ENCODE assay signal across 9 cellular contexts in the genomic region with DNA sequence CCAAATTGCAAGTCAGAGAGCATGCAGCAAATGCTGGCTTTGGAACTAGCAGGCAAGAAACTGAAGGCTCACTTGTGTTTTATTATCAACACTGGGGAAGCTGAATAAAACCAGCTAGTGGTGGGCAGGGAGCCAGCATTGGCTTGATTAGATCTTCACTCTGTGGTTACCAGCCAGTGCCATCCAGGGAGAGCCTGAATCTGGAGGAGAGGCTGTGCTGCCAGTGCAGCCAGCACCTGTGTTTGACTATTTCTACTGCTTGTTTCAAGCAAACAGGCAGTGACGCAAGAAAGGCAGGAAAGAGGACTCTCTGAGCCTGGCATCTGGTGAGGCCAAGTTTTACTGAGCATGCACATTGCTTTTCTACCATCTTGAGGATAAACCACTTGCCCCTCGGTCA.
DNase-seq lines count a peak whose midpoint lies in the region; ATAC-seq, FAIRE-seq and TF ChIP-seq lines count a peak whose summit lies in the region.
"Had no signal": no experiment of that assay in that cellular context is flagged by ENCODE, and none has a peak within 500 bp of the region (broad histone marks: within the 10 kb centered on the region; RNA-seq: fewer than 3 reads in every experiment).

No MANE protein-coding gene starts in this region.

- no peak for TF ChIP-seq CTCF in GM12878 (IDR thresholded peaks at IDR 0.05 in 2 of 3, conservative IDR thresholded peaks at IDR 0.05 in 1 of 3; ENCODE audit: control insufficient read depth in 2 of 3, extremely low read depth in 1 of 3, insufficient read depth in 1 of 3, low read depth in 3 of 3, low read length in 3 of 3)
- no peak for TF ChIP-seq CTCF in esophagus squamous epithelium (IDR thresholded peaks at IDR 0.05)
- no peak for TF ChIP-seq CTCF in GM10266 (IDR thresholded peaks at IDR 0.05; ENCODE audit: control insufficient read depth, insufficient read depth, low read depth, missing control alignments)

- DNase-seq in EL (peak; percentile 30), NCI-H2029 (lab: John Stamatoyannopoulos, UW) (peak; percentile 98), GM12878 (ENCODE audit: low read depth, low spot score) (no peak), mucosa of gallbladder (ENCODE audit: low spot score) (peak; percentile 23), esophagus squamous epithelium (lab: John Stamatoyannopoulos, UW) (no peak), GM10266 (ENCODE audit: extremely low spot score) (no peak)
- no peak for DNase-seq in activated T-cell treated with anti-CD3 and anti-CD28 coated beads, Interleukin-2, amount 50 U/mL, for 72 hours
- DNase-seq in stimulated activated naive CD4-positive, alpha-beta T cell treated with Interleukin-2 at 50 U/mL for 16 hours (lab: John Stamatoyannopoulos, UW): no peak
- DNase-seq: NCI-H82 had no signal

- intact Hi-C loops in GM12878 (cut with micrococcal nuclease; ENCODE audit: unreplicated experiment) (no loop called here), esophagus squamous epithelium (cut with DNase I) (no loop called here)

- no peaks in the 10 kb centered on the region for H3K4me1 ChIP-seq in GM12878 (ENCODE audit: control insufficient read depth, insufficient read depth, low read length)
- H3K4me1 ChIP-seq in esophagus squamous epithelium: peaks cover 0 to 17% (median 5%) of the 10 kb centered on the region in 3 donors

- no peak overlapping the region for H3K4me3 Mint-ChIP-seq in activated T-cell treated with anti-CD3 and anti-CD28 coated beads, Interleukin-2, amount 50 U/mL, for 72 hours

- H3K27ac ChIP-seq in GM12878 (ENCODE audit: control insufficient read depth, insufficient read depth) (no peak overlapping the region), esophagus squamous epithelium (no peak overlapping the region)

- H3K27me3 ChIP-seq in GM12878 (replicated peaks in 1 of 2; ENCODE audit: control insufficient read depth in 2 of 2, insufficient read depth in 2 of 2, low read length in 1 of 2) (no peaks in the 10 kb centered on the region), esophagus squamous epithelium (no peaks in the 10 kb centered on the region)

- ATAC-seq in GM12878: no peak
- no peak for ATAC-seq in activated T-cell treated with anti-CD3 and anti-CD28 coated beads, Interleukin-2, amount 50 U/mL, for 72 hours (replicated peaks in 1 of 2)

- H3K9ac ChIP-seq in GM12878 (ENCODE audit: control insufficient read depth, insufficient read depth, low read length): no peak overlapping the region

- CTCF ChIA-PET in GM12878 (lab: Yijun Ruan, JAX): no interaction called here

- no peak overlapping the region for H2AFZ ChIP-seq in GM12878 (ENCODE audit: control insufficient read depth, low read depth, low read length)

- H3K9me3 ChIP-seq in GM12878 (replicated peaks; ENCODE audit: control insufficient read depth, insufficient read depth, low read length) (no peaks in the 10 kb centered on the region), esophagus squamous epithelium (no peaks in the 10 kb centered on the region)

- H3K9me3 Mint-ChIP-seq in activated T-cell treated with anti-CD3 and anti-CD28 coated beads, Interleukin-2, amount 50 U/mL, for 72 hours: no peaks in the 10 kb centered on the region

- TF ChIP-seq POLR2A in GM12878 (IDR thresholded peaks at IDR 0.05; ENCODE audit: low read depth, low read length) (no peak), esophagus squamous epithelium (IDR thresholded peaks at IDR 0.05) (no peak)

- WGBS in GM12878 (ENCODE audit: insufficient coverage, insufficient replicate concordance, low lambda C conversion rate, missing lambda C conversion rate): 53% methylated on average over 2 of the region's 2 CpGs
- 75 to 90% methylated on average over 2 of the region's 2 CpGs for WGBS in esophagus squamous epithelium, 2 donors

- TF ChIP-seq EP300 in GM12878 (IDR thresholded peaks at IDR 0.05; ENCODE audit: borderline replicate concordance in 1 of 2, control insufficient read depth in 1 of 2, low read depth in 2 of 2, low read length in 2 of 2): no peak

- POLR2A ChIA-PET in GM12878 (lab: Charles Lee): interaction anchor here (1.7 kb wide), 1 partner anchor 10 kb away, joined by 4 read pairs; no protein-coding TSS in a partner anchor

- in situ Hi-C loops in GM12878 (cut with MboI): no loop called here

- H3K4me2 ChIP-seq in GM12878 (ENCODE audit: control insufficient read depth, insufficient read depth): no peak overlapping the region

- no peak for TF ChIP-seq RAD21 in GM12878 (IDR thresholded peaks at IDR 0.05; ENCODE audit: insufficient read depth, low read depth, low read length)

- H3K79me2 ChIP-seq in GM12878 (ENCODE audit: control insufficient read depth, insufficient read depth, low read length): no peaks in the 10 kb centered on the region

- H3K27ac Mint-ChIP-seq in activated T-cell treated with anti-CD3 and anti-CD28 coated beads, Interleukin-2, amount 50 U/mL, for 72 hours: no peak overlapping the region

- SMC1A ChIA-PET in GM12878 (lab: Charles Lee; ENCODE audit: uncharacterized antibody, unreplicated experiment): interaction anchor here (0.7 to 1.9 kb wide), 7 partner anchors 8 to 257 kb away, joined by 3 to 6 read pairs (median 3); no protein-coding TSS in a partner anchor

- no peaks in the 10 kb centered on the region for H4K20me1 ChIP-seq in GM12878 (ENCODE audit: control insufficient read depth, insufficient read depth)

- H3K36me3 Mint-ChIP-seq in activated T-cell treated with anti-CD3 and anti-CD28 coated beads, Interleukin-2, amount 50 U/mL, for 72 hours (ENCODE audit: insufficient read depth in 2 of 2): no peaks in the 10 kb centered on the region

- H3K36me3 ChIP-seq in GM12878 (ENCODE audit: control insufficient read depth in 2 of 2, insufficient read depth in 2 of 2, low read length in 1 of 2): no peaks in the 10 kb centered on the region
- H3K36me3 ChIP-seq in esophagus squamous epithelium: no peaks in the 10 kb centered on the region

- H3K4me1 Mint-ChIP-seq in activated T-cell treated with anti-CD3 and anti-CD28 coated beads, Interleukin-2, amount 50 U/mL, for 72 hours (ENCODE audit: low read depth): peaks cover 21% of the 10 kb centered on the region

- RAD21 ChIA-PET in GM12878 (lab: Charles Lee; ENCODE audit: unreplicated experiment): no interaction called here

- FAIRE-seq in GM12878 (lab: Jason Lieb, UNC): peak; percentile 44

- BruUV-seq in GM12878 (replicated peaks; lab: Mats Ljungman, UMichigan): no TSS peak

- H3K4me3 ChIP-seq in GM12878: no peak overlapping the region
- no peak overlapping the region for H3K4me3 ChIP-seq in esophagus squamous epithelium

- peaks cover 41% of the 10 kb centered on the region for H3K27me3 Mint-ChIP-seq in activated T-cell treated with anti-CD3 and anti-CD28 coated beads, Interleukin-2, amount 50 U/mL, for 72 hours (ENCODE audit: low read depth)

TF ChIP-seq in GM12878, 131 proteins besides CTCF, POLR2A, EP300 and RAD21:
- no peak for TF ChIP-seq EED (IDR thresholded peaks at IDR 0.05; ENCODE audit: low read depth)
- no peak for TF ChIP-seq BRCA1 (IDR thresholded peaks at IDR 0.05; ENCODE audit: low read depth, low read length)
- TF ChIP-seq, protein P1, sequence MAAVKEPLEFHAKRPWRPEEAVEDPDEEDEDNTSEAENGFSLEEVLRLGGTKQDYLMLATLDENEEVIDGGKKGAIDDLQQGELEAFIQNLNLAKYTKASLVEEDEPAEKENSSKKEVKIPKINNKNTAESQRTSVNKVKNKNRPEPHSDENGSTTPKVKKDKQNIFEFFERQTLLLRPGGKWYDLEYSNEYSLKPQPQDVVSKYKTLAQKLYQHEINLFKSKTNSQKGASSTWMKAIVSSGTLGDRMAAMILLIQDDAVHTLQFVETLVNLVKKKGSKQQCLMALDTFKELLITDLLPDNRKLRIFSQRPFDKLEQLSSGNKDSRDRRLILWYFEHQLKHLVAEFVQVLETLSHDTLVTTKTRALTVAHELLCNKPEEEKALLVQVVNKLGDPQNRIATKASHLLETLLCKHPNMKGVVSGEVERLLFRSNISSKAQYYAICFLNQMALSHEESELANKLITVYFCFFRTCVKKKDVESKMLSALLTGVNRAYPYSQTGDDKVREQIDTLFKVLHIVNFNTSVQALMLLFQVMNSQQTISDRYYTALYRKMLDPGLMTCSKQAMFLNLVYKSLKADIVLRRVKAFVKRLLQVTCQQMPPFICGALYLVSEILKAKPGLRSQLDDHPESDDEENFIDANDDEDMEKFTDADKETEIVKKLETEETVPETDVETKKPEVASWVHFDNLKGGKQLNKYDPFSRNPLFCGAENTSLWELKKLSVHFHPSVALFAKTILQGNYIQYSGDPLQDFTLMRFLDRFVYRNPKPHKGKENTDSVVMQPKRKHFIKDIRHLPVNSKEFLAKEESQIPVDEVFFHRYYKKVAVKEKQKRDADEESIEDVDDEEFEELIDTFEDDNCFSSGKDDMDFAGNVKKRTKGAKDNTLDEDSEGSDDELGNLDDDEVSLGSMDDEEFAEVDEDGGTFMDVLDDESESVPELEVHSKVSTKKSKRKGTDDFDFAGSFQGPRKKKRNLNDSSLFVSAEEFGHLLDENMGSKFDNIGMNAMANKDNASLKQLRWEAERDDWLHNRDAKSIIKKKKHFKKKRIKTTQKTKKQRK (IDR thresholded peaks at IDR 0.05; ENCODE audit: low read depth, low read length): no peak
- TF ChIP-seq PAX5 (IDR thresholded peaks at IDR 0.05; ENCODE audit: borderline replicate concordance, low read depth, low read length): no peak
- no peak for TF ChIP-seq IKZF2 (IDR thresholded peaks at IDR 0.05)

Comparison
In these comparisons a context has a peak if more than half of its experiments do, and no peak if none do; other contexts are left out.
1. DNase-seq: peak in EL (single experiment), NCI-H2029 (single experiment) and mucosa of gallbladder (single experiment); none in GM12878 (single experiment), activated T-cell treated with anti-CD3 and anti-CD28 coated beads, Interleukin-2, amount 50 U/mL, for 72 hours (0 of 2), esophagus squamous epithelium (single experiment), GM10266 (single experiment) and stimulated activated naive CD4-positive, alpha-beta T cell treated with Interleukin-2 at 50 U/mL for 16 hours (single experiment).